In genomic region chr3:23859012-23859743, GRCh38 we compare ENCODE assay signal across 9 cellular contexts. TPM values are rescaled to one million over a fixed set of nuclear protein-coding genes. Genes with fewer than 3 reads are reported as not detected.
DNase-seq lines count a peak whose midpoint lies in the region; ATAC-seq lines count a peak whose summit lies in the region.
"Had no signal": no experiment of that assay in that cellular context is flagged by ENCODE, and none has a peak within 500 bp of the region (broad histone marks: within the 10 kb centered on the region; RNA-seq: fewer than 3 reads in every experiment).

No MANE protein-coding gene starts in this region.

- no peak overlapping the region for H3K23ac ChIP-seq in trophoblast cell (ENCODE audit: low read length)

- no peaks in the 10 kb centered on the region for H3K79me1 ChIP-seq in trophoblast cell (ENCODE audit: low read length)

- peaks cover 5 to 6% of the 10 kb centered on the region in 2 experiments for H3K36me3 ChIP-seq in trophoblast cell (ENCODE audit: control insufficient read depth in 1 of 2, insufficient read depth in 2 of 2, low read length in 2 of 2)

- H3K27ac ChIP-seq in trophoblast cell (ENCODE audit: low read depth, low read length): no peak overlapping the region

- ATAC-seq in HG02981 (IDR thresholded peaks at IDR 0.05; ENCODE audit: unreplicated experiment) (no peak), GM18909 (IDR thresholded peaks at IDR 0.05; ENCODE audit: poor library complexity, unreplicated experiment) (no peak), HG03342 (IDR thresholded peaks at IDR 0.05; ENCODE audit: unreplicated experiment) (no peak), GM21526 (IDR thresholded peaks at IDR 0.05; ENCODE audit: low FRiP score, unreplicated experiment) (no peak)
- ATAC-seq: activated naive CD4-positive, alpha-beta T cell treated with anti-CD3 and anti-CD28 coated beads, Interleukin-2, amount 50 U/mL, for 72 hours had no signal

- H2BK120ac ChIP-seq in trophoblast cell (ENCODE audit: insufficient read depth, low read length, poor library complexity): no peak overlapping the region

- no peak overlapping the region for H3K4me2 ChIP-seq in trophoblast cell (ENCODE audit: low read length)

- no CpG with 5 or more reads among the region's 1 CpG for WGBS in trophoblast cell (ENCODE audit: extremely low coverage, insufficient coverage, insufficient read length)

- H4K91ac ChIP-seq in trophoblast cell (ENCODE audit: low read depth, low read length): no peak overlapping the region

- H3K4me1 ChIP-seq in trophoblast cell (ENCODE audit: control insufficient read depth in 1 of 2, insufficient read depth in 2 of 2, low read length in 2 of 2): peaks cover 5 to 7% of the 10 kb centered on the region in 2 experiments

- peaks cover 2% of the 10 kb centered on the region for H3K79me2 ChIP-seq in trophoblast cell (ENCODE audit: control insufficient read depth, insufficient read depth, low read length, poor library complexity)

- no peak overlapping the region for H4K8ac ChIP-seq in trophoblast cell (ENCODE audit: low read depth, low read length)

- H3K4ac ChIP-seq in trophoblast cell (ENCODE audit: low read depth, low read length): no peak overlapping the region

- no peaks in the 10 kb centered on the region for H3K9me3 ChIP-seq in trophoblast cell (ENCODE audit: insufficient read depth, low read depth, low read length)

- H3K18ac ChIP-seq in trophoblast cell (ENCODE audit: low read length): no peak overlapping the region

- H3K27me3 ChIP-seq in trophoblast cell (ENCODE audit: insufficient read depth, low read length): no peaks in the 10 kb centered on the region

- peak; percentile 64 for DNase-seq in EL
- peak; percentile 63 for DNase-seq in NCI-H69 (lab: John Stamatoyannopoulos, UW)
- DNase-seq in fibroblast of gingiva (ENCODE audit: low read depth): peak; percentile 66
- peak; percentile 66 to 73 for DNase-seq in trophoblast cell

- H3K14ac ChIP-seq in trophoblast cell (ENCODE audit: low read length): no peak overlapping the region

- no peak overlapping the region for H2AFZ ChIP-seq in trophoblast cell (ENCODE audit: insufficient read depth, low read length, poor library complexity)

- no peak overlapping the region for H4K12ac ChIP-seq in trophoblast cell (ENCODE audit: low read depth, low read length)

- H3K4me3 ChIP-seq in trophoblast cell (ENCODE audit: low read depth, low read length): no peak overlapping the region

- no peak overlapping the region for H2AK5ac ChIP-seq in trophoblast cell (ENCODE audit: low read length)

- no peak overlapping the region for H3K9ac ChIP-seq in trophoblast cell (ENCODE audit: low read length)

- H2BK12ac ChIP-seq in trophoblast cell (ENCODE audit: low read length): no peak overlapping the region

- H2BK5ac ChIP-seq in trophoblast cell (ENCODE audit: low read depth, low read length, poor library complexity): no peak overlapping the region

RNA-seq across cellular contexts. Expression of gene UBE2E1, which starts 53.4 kb away (rescaled TPM):
- polyA plus RNA-seq in trophoblast cell (2013): 130 and 138 TPM in 2 replicates

RNA-seq across cellular contexts. Expression of gene NKIRAS1, which starts 57.6 kb away (rescaled TPM):
- polyA plus RNA-seq in trophoblast cell (2013): 9.3 and 9.5 TPM in 2 replicates

RNA-seq across cellular contexts. Expression of gene RPL15, which starts 57.8 kb away (rescaled TPM):
- 2,209 and 2,294 TPM in 2 replicates for polyA plus RNA-seq in trophoblast cell (2013)
